ENCODE assay signal across 1 cellular context in the genomic region with DNA sequence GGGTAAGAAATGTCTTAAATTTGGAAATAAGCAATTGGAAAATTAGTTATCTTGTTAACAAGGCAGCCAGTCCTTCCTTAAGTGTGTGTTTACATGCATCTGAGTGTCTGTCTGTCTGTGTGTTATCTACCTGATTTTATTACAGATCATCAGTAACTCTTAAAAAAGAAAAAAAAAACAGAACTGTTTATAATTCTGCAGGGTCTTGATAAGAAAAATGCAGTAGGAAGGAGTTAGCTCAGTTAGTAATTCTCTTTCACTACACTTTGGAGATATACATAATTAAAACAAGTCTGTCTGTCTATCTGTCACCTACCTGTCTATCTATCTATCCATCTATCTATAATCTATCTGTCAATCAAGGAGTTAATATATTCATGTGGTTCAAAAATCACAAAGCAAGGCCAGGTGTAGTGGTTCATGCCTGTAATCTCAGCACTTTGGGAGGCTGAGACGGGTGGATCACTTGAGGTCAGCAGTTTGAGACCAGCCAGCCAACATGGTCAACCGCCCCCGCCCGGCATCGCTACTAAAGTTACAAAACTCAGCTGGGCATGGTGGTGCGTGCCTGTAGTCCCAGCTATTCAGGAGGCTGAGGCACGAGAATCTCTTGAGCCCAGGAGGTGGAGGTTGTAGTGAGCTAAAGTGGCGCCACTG.
A peak's percentile ranks its signal among the peaks of the same experiment; 100 is the strongest.
TF ChIP-seq lines count a peak whose summit lies in the region.

No MANE protein-coding gene starts in this region.

TF ChIP-seq in K562, 482 proteins besides CTCF, POLR2A, EP300 and RAD21 (continued from another document and continues in another):
- TF ChIP-seq, protein P1, sequence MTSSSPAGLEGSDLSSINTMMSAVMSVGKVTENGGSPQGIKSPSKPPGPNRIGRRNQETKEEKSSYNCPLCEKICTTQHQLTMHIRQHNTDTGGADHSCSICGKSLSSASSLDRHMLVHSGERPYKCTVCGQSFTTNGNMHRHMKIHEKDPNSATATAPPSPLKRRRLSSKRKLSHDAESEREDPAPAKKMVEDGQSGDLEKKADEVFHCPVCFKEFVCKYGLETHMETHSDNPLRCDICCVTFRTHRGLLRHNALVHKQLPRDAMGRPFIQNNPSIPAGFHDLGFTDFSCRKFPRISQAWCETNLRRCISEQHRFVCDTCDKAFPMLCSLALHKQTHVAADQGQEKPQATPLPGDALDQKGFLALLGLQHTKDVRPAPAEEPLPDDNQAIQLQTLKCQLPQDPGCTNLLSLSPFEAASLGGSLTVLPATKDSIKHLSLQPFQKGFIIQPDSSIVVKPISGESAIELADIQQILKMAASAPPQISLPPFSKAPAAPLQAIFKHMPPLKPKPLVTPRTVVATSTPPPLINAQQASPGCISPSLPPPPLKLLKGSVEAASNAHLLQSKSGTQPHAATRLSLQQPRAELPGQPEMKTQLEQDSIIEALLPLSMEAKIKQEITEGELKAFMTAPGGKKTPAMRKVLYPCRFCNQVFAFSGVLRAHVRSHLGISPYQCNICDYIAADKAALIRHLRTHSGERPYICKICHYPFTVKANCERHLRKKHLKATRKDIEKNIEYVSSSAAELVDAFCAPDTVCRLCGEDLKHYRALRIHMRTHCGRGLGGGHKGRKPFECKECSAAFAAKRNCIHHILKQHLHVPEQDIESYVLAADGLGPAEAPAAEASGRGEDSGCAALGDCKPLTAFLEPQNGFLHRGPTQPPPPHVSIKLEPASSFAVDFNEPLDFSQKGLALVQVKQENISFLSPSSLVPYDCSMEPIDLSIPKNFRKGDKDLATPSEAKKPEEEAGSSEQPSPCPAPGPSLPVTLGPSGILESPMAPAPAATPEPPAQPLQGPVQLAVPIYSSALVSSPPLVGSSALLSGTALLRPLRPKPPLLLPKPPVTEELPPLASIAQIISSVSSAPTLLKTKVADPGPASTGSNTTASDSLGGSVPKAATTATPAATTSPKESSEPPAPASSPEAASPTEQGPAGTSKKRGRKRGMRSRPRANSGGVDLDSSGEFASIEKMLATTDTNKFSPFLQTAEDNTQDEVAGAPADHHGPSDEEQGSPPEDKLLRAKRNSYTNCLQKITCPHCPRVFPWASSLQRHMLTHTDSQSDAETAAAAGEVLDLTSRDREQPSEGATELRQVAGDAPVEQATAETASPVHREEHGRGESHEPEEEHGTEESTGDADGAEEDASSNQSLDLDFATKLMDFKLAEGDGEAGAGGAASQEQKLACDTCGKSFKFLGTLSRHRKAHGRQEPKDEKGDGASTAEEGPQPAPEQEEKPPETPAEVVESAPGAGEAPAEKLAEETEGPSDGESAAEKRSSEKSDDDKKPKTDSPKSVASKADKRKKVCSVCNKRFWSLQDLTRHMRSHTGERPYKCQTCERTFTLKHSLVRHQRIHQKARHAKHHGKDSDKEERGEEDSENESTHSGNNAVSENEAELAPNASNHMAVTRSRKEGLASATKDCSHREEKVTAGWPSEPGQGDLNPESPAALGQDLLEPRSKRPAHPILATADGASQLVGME (CRISPR knock-in tag; IDR thresholded peaks at IDR 0.05), result no peak
- TF ChIP-seq ETV6 (IDR thresholded peaks at IDR 0.05; ENCODE audit: borderline replicate concordance in 1 of 2, low read depth in 2 of 2, low read length in 1 of 2), result no peak
- TF ChIP-seq ETV6 (CRISPR knock-in tag; IDR thresholded peaks at IDR 0.05; ENCODE audit: borderline replicate concordance), result no peak
- 0 out of 2 replicates have a peak, but pooled peaks have one; percentile 14 for TF ChIP-seq GATAD2A (IDR thresholded peaks at IDR 0.05)
- TF ChIP-seq CBX8 (IDR thresholded peaks at IDR 0.05; ENCODE audit: borderline replicate concordance, extremely low read depth, low read depth, low read length, poor library complexity, severe bottlenecking), result no peak
- TF ChIP-seq MYBL2 (IDR thresholded peaks at IDR 0.05; ENCODE audit: low read depth), result no peak
- TF ChIP-seq MYBL2 (CRISPR knock-in tag; IDR thresholded peaks at IDR 0.05; ENCODE audit: borderline replicate concordance), result no peak
- no peak for TF ChIP-seq CBFB (CRISPR knock-in tag; IDR thresholded peaks at IDR 0.05)
- no peak for TF ChIP-seq ERF (CRISPR knock-in tag; IDR thresholded peaks at IDR 0.05)
- no peak for TF ChIP-seq MXI1 (IDR thresholded peaks at IDR 0.05; ENCODE audit: low read depth, low read length)
- no peak for TF ChIP-seq ZNF57 (CRISPR knock-in tag; IDR thresholded peaks at IDR 0.05)
- TF ChIP-seq IFI16 (CRISPR knock-in tag; IDR thresholded peaks at IDR 0.05), result no peak
- TF ChIP-seq ZNF699 (CRISPR knock-in tag; IDR thresholded peaks at IDR 0.05; ENCODE audit: insufficient replicate concordance), result no peak
- no peak for TF ChIP-seq CAMTA2 (CRISPR knock-in tag; conservative IDR thresholded peaks at IDR 0.05)
- peak; percentile 27; the same call in 1 of the 2 replicates for TF ChIP-seq MTA2 (IDR thresholded peaks at IDR 0.05; ENCODE audit: low read depth)
- TF ChIP-seq CCNT2 (IDR thresholded peaks at IDR 0.05; ENCODE audit: borderline replicate concordance, extremely low read depth, insufficient read length, low read depth, low read length), result no peak
- TF ChIP-seq GABPB1 (CRISPR knock-in tag; IDR thresholded peaks at IDR 0.05), result no peak
- TF ChIP-seq, protein P2, sequence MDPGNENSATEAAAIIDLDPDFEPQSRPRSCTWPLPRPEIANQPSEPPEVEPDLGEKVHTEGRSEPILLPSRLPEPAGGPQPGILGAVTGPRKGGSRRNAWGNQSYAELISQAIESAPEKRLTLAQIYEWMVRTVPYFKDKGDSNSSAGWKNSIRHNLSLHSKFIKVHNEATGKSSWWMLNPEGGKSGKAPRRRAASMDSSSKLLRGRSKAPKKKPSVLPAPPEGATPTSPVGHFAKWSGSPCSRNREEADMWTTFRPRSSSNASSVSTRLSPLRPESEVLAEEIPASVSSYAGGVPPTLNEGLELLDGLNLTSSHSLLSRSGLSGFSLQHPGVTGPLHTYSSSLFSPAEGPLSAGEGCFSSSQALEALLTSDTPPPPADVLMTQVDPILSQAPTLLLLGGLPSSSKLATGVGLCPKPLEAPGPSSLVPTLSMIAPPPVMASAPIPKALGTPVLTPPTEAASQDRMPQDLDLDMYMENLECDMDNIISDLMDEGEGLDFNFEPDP (CRISPR knock-in tag; IDR thresholded peaks at IDR 0.05), result no peak
- no peak for TF ChIP-seq CBX1 (IDR thresholded peaks at IDR 0.05; ENCODE audit: low read depth)
- TF ChIP-seq SREBF1 (IDR thresholded peaks at IDR 0.05; ENCODE audit: borderline replicate concordance, low read depth, low read length), result no peak
- TF ChIP-seq, protein P3, sequence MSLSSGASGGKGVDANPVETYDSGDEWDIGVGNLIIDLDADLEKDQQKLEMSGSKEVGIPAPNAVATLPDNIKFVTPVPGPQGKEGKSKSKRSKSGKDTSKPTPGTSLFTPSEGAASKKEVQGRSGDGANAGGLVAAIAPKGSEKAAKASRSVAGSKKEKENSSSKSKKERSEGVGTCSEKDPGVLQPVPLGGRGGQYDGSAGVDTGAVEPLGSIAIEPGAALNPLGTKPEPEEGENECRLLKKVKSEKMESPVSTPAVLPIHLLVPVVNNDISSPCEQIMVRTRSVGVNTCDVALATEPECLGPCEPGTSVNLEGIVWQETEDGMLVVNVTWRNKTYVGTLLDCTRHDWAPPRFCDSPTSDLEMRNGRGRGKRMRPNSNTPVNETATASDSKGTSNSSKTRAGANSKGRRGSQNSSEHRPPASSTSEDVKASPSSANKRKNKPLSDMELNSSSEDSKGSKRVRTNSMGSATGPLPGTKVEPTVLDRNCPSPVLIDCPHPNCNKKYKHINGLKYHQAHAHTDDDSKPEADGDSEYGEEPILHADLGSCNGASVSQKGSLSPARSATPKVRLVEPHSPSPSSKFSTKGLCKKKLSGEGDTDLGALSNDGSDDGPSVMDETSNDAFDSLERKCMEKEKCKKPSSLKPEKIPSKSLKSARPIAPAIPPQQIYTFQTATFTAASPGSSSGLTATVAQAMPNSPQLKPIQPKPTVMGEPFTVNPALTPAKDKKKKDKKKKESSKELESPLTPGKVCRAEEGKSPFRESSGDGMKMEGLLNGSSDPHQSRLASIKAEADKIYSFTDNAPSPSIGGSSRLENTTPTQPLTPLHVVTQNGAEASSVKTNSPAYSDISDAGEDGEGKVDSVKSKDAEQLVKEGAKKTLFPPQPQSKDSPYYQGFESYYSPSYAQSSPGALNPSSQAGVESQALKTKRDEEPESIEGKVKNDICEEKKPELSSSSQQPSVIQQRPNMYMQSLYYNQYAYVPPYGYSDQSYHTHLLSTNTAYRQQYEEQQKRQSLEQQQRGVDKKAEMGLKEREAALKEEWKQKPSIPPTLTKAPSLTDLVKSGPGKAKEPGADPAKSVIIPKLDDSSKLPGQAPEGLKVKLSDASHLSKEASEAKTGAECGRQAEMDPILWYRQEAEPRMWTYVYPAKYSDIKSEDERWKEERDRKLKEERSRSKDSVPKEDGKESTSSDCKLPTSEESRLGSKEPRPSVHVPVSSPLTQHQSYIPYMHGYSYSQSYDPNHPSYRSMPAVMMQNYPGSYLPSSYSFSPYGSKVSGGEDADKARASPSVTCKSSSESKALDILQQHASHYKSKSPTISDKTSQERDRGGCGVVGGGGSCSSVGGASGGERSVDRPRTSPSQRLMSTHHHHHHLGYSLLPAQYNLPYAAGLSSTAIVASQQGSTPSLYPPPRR (CRISPR knock-in tag; IDR thresholded peaks at IDR 0.05; ENCODE audit: borderline replicate concordance), result no peak
- no peak for TF ChIP-seq TCF7 (IDR thresholded peaks at IDR 0.05; ENCODE audit: borderline replicate concordance)
- TF ChIP-seq SMARCC2 (IDR thresholded peaks at IDR 0.05; ENCODE audit: low read depth), result no peak
- no peak for TF ChIP-seq ZNF695 (CRISPR knock-in tag; IDR thresholded peaks at IDR 0.05)
- TF ChIP-seq TAL1 (IDR thresholded peaks at IDR 0.05), result peak; percentile 66
- TF ChIP-seq FOXA3 (CRISPR knock-in tag; conservative IDR thresholded peaks at IDR 0.05 in 1 of 2, IDR thresholded peaks at IDR 0.05 in 1 of 2), result no peak
- no peak for TF ChIP-seq JUNB (CRISPR knock-in tag; conservative IDR thresholded peaks at IDR 0.05)
- TF ChIP-seq, protein P4, sequence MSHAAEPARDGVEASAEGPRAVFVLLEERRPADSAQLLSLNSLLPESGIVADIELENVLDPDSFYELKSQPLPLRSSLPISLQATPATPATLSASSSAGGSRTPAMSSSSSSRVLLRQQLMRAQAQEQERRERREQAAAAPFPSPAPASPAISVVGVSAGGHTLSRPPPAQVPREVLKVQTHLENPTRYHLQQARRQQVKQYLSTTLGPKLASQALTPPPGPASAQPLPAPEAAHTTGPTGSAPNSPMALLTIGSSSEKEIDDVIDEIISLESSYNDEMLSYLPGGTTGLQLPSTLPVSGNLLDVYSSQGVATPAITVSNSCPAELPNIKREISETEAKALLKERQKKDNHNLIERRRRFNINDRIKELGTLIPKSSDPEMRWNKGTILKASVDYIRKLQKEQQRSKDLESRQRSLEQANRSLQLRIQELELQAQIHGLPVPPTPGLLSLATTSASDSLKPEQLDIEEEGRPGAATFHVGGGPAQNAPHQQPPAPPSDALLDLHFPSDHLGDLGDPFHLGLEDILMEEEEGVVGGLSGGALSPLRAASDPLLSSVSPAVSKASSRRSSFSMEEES (CRISPR knock-in tag; IDR thresholded peaks at IDR 0.05), result no peak
- TF ChIP-seq, protein P5, sequence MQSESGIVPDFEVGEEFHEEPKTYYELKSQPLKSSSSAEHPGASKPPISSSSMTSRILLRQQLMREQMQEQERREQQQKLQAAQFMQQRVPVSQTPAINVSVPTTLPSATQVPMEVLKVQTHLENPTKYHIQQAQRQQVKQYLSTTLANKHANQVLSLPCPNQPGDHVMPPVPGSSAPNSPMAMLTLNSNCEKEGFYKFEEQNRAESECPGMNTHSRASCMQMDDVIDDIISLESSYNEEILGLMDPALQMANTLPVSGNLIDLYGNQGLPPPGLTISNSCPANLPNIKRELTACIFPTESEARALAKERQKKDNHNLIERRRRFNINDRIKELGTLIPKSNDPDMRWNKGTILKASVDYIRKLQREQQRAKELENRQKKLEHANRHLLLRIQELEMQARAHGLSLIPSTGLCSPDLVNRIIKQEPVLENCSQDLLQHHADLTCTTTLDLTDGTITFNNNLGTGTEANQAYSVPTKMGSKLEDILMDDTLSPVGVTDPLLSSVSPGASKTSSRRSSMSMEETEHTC (IDR thresholded peaks at IDR 0.05), result no peak
- TF ChIP-seq SETDB1 (IDR thresholded peaks at IDR 0.05; ENCODE audit: low read length), result no peak
- TF ChIP-seq, protein P6, sequence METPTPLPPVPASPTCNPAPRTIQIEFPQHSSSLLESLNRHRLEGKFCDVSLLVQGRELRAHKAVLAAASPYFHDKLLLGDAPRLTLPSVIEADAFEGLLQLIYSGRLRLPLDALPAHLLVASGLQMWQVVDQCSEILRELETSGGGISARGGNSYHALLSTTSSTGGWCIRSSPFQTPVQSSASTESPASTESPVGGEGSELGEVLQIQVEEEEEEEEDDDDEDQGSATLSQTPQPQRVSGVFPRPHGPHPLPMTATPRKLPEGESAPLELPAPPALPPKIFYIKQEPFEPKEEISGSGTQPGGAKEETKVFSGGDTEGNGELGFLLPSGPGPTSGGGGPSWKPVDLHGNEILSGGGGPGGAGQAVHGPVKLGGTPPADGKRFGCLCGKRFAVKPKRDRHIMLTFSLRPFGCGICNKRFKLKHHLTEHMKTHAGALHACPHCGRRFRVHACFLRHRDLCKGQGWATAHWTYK (CRISPR knock-in tag; IDR thresholded peaks at IDR 0.05), result no peak
- no peak for TF ChIP-seq ZNF263 (CRISPR knock-in tag; IDR thresholded peaks at IDR 0.05; ENCODE audit: borderline replicate concordance)
- TF ChIP-seq MCM5 (IDR thresholded peaks at IDR 0.05; ENCODE audit: low read depth), result no peak
- TF ChIP-seq, protein P7, sequence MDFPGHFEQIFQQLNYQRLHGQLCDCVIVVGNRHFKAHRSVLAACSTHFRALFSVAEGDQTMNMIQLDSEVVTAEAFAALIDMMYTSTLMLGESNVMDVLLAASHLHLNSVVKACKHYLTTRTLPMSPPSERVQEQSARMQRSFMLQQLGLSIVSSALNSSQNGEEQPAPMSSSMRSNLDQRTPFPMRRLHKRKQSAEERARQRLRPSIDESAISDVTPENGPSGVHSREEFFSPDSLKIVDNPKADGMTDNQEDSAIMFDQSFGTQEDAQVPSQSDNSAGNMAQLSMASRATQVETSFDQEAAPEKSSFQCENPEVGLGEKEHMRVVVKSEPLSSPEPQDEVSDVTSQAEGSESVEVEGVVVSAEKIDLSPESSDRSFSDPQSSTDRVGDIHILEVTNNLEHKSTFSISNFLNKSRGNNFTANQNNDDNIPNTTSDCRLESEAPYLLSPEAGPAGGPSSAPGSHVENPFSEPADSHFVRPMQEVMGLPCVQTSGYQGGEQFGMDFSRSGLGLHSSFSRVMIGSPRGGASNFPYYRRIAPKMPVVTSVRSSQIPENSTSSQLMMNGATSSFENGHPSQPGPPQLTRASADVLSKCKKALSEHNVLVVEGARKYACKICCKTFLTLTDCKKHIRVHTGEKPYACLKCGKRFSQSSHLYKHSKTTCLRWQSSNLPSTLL (IDR thresholded peaks at IDR 0.05), result no peak
- no peak for TF ChIP-seq ZNF507 (tag; conservative IDR thresholded peaks at IDR 0.05)
- TF ChIP-seq CHCHD3 (CRISPR knock-in tag; IDR thresholded peaks at IDR 0.05), result no peak
- peak in 1 of 2 experiments; percentile 66; a peak in 1 of 4 replicates for TF ChIP-seq HDAC1 (IDR thresholded peaks at IDR 0.05)
- peak; percentile 45 for TF ChIP-seq NCOR1 (IDR thresholded peaks at IDR 0.05)
- TF ChIP-seq, protein P8, sequence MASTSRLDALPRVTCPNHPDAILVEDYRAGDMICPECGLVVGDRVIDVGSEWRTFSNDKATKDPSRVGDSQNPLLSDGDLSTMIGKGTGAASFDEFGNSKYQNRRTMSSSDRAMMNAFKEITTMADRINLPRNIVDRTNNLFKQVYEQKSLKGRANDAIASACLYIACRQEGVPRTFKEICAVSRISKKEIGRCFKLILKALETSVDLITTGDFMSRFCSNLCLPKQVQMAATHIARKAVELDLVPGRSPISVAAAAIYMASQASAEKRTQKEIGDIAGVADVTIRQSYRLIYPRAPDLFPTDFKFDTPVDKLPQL (IDR thresholded peaks at IDR 0.05; ENCODE audit: extremely low read depth, insufficient read length), result no peak
- no peak for TF ChIP-seq PCBP2 (IDR thresholded peaks at IDR 0.05; ENCODE audit: low read depth, low read length, poor library complexity, severe bottlenecking)
- TF ChIP-seq SIN3B (IDR thresholded peaks at IDR 0.05; ENCODE audit: low read depth), result no peak
- no peak for TF ChIP-seq KLF6 (CRISPR knock-in tag; IDR thresholded peaks at IDR 0.05; ENCODE audit: borderline replicate concordance)
- TF ChIP-seq CXXC5 (CRISPR knock-in tag; IDR thresholded peaks at IDR 0.05), result no peak
